Comparison of ENCODE assay signal across 35 cellular contexts in genomic region chr5:53827072-53827471, GRCh38.
"Had no signal": no experiment of that assay in that cellular context is flagged by ENCODE, and none has a peak within 500 bp of the region (broad histone marks: within the 10 kb centered on the region; RNA-seq: fewer than 3 reads in every experiment).

No MANE protein-coding gene starts in this region.

- H3K27ac ChIP-seq: KMS-11 had no signal

- H3K4me3 ChIP-seq: MG63 had no signal

- H3K27me3 ChIP-seq: MG63 had no signal

- H3K9me3 ChIP-seq: MG63 had no signal

- H3K36me3 ChIP-seq: MG63 had no signal

- DNase-seq: Karpas-422, MG63, MM.1S, MV-4-11, NCI-H1048, NCI-H1092, NCI-H1092 treated with DMSO at 0.1 percent for 48 hours, NCI-H1105, NCI-H1105 treated with DMSO at 0.1 percent for 48 hours, NCI-H1417, NCI-H1417 treated with DMSO at 0.1 percent for 48 hours, NCI-H1436, NCI-H1436 treated with DMSO at 0.1 percent for 48 hours, NCI-H146, NCI-H1694, NCI-H1694 treated with DMSO at 0.1 percent for 48 hours, NCI-H187, NCI-H187 treated with DMSO at 0.1 percent for 48 hours, NCI-H1930, NCI-H2029, NCI-H2029 treated with DMSO at 0.1 percent for 48 hours, NCI-H2081, NCI-H2081 treated with DMSO at 0.1 percent for 48 hours, NCI-H2107, NCI-H2171, NCI-H2171 treated with DMSO at 0.1 percent for 48 hours, NCI-H2227 treated with DMSO at 0.1 percent for 48 hours, NCI-H226, NCI-H345, NCI-H446, NCI-H446 treated with DMSO at 0.1 percent for 48 hours, NCI-H510A, NCI-H510A treated with DMSO at 0.1 percent for 48 hours, NCI-H524 had no signal
